Comparison of ENCODE assay signal across 8 cellular contexts in genomic region chr17:28854457-28855382, GRCh38.
A peak's percentile ranks its signal among the peaks of the same experiment; 100 is the strongest.
DNase-seq lines count a peak whose midpoint lies in the region; ATAC-seq and TF ChIP-seq lines count a peak whose summit lies in the region.

ERAL1 (plus strand) TSS chr17:28855016; CDS start chr17:28855035, 19 bp downstream.

- peak within 1 kb of the TSS; percentile 76 for H3K27ac ChIP-seq in cingulate gyrus (ENCODE audit: low read depth, low read length)

- ATAC-seq in GM19043 (IDR thresholded peaks at IDR 0.05; ENCODE audit: low read depth, unreplicated experiment) (peak; percentile 89), HG03378 (IDR thresholded peaks at IDR 0.05; ENCODE audit: unreplicated experiment) (peak; percentile 85)

- TF ChIP-seq CTCF in AG10803 (conservative IDR thresholded peaks at IDR 0.05; ENCODE audit: low read length) = no peak

- DNase-seq in AG10803 (ENCODE audit: low read depth) = peak; percentile 82
- peak; percentile 92 to 94 for DNase-seq in NCI-H524 (lab: John Stamatoyannopoulos, UW)
- peak; percentile 90 for DNase-seq in activated CD4-positive, alpha-beta T cell treated with anti-CD3 and anti-CD28 coated beads for 48 hours
- DNase-seq in kidney tubule cell (ENCODE audit: low spot score) = peak; percentile 88
- peak; percentile 60 to 81 (median 76) for DNase-seq in stimulated activated CD4-positive, alpha-beta T cell treated with anti-CD3 and anti-CD28 coated beads, Interleukin-1b, Interleukin-23, amount 100 ng/mL, for 24 hours (ENCODE audit: low read depth in 4 of 4, low spot score in 1 of 4)

- peak within 1 kb of the TSS; percentile 93 for H3K4me3 ChIP-seq in AG10803 (ENCODE audit: low read length)

Comparison
In these comparisons a context has a peak if more than half of its experiments do, and no peak if none do; other contexts are left out.
1. Peak in every context shown above with its lines: DNase-seq, ATAC-seq, H3K4me3 ChIP-seq and H3K27ac ChIP-seq.